15 cellular contexts compared by ENCODE assay signal in the genomic region with DNA sequence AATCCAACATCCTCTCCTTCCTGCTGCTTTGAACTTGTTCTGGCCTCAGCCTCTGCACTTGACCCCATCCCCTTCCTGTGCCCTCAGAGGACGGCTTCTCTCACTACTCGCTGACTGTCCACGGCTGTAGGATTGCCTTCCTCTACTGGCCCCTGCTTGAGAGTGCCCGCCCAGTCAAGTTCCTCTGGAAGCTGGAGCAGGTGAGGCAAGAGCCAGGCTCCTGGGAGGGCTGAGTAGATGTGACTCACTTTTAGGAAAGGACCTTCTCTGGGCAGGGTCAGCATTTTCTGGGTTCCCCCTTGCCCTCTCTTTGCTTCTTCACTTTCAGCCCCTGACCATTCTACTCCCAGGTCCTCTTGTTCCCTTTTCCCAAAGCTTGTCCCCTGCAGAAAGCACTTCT. TPM values are rescaled to one million over a fixed set of nuclear protein-coding genes. Genes with fewer than 3 reads are reported as not detected.
A peak's percentile ranks its signal among the peaks of the same experiment; 100 is the strongest.
DNase-seq lines count a peak whose midpoint lies in the region; ATAC-seq and TF ChIP-seq lines count a peak whose summit lies in the region.
"Had no signal": no experiment of that assay in that cellular context is flagged by ENCODE, and none has a peak within 500 bp of the region (broad histone marks: within the 10 kb centered on the region; RNA-seq: fewer than 3 reads in every experiment).

No MANE protein-coding gene starts in this region.

- no peak for TF ChIP-seq CTCF in endothelial cell (IDR thresholded peaks at IDR 0.05; ENCODE audit: unreplicated experiment)
- TF ChIP-seq CTCF in spleen (IDR thresholded peaks at IDR 0.05 in 8 of 11, conservative IDR thresholded peaks at IDR 0.05 in 3 of 11) = no peak

- DNase-seq in CD1c-positive myeloid dendritic cell (ENCODE audit: extremely low spot score) = peak; percentile 71
- DNase-seq in CD4-positive, alpha-beta memory T cell = no peak
- DNase-seq in endothelial cell (ENCODE audit: low spot score) = no peak
- DNase-seq in spleen = peak; percentile 64
- DNase-seq in AG08396 (ENCODE audit: low spot score) = no peak
- DNase-seq in NCI-H2107 treated with DMSO at 0.1 percent for 48 hours (lab: John Stamatoyannopoulos, UW; ENCODE audit: unreplicated experiment) = no peak
- DNase-seq: Calu3; CD4-positive, CD25-positive, alpha-beta regulatory T cell; DMS 273 treated with DMSO at 0.1 percent for 48 hours; GM23248 had no signal

- no peak overlapping the region for H3K4me3 Mint-ChIP-seq in CD4-positive, alpha-beta memory T cell
- peak overlapping the region; percentile 61 for H3K4me3 Mint-ChIP-seq in endothelial cell (ENCODE audit: unreplicated experiment)

- no peaks in the 10 kb centered on the region for H3K9me3 ChIP-seq in CD4-positive, alpha-beta memory T cell (ENCODE audit: control insufficient read depth in 1 of 2, low read length in 2 of 2)
- no peaks in the 10 kb centered on the region for H3K9me3 ChIP-seq in spleen
- H3K9me3 ChIP-seq: A549, BLaER1 had no signal

- ATAC-seq in GM19324 (IDR thresholded peaks at IDR 0.05; ENCODE audit: low FRiP score, unreplicated experiment) = no peak
- ATAC-seq: A549, HCT116 had no signal

- H3K4me1 Mint-ChIP-seq in CD4-positive, alpha-beta memory T cell = peaks cover 0 to 17% (median 5%) of the 10 kb centered on the region in 4 donors
- H3K4me1 Mint-ChIP-seq in endothelial cell (ENCODE audit: unreplicated experiment) = peaks cover under 1% of the 10 kb centered on the region

- H3K36me3 ChIP-seq in CD4-positive, alpha-beta memory T cell (ENCODE audit: insufficient read depth, low read length) = peaks cover 44% of the 10 kb centered on the region
- H3K36me3 ChIP-seq in spleen = peaks cover 0 to 100% (median 46%) of the 10 kb centered on the region in 6 donors

- H3K4me3 ChIP-seq in CD4-positive, alpha-beta memory T cell (ENCODE audit: low read length in 2 of 2) = no peak overlapping the region
- no peak overlapping the region for H3K4me3 ChIP-seq in spleen
- H3K4me3 ChIP-seq: A549, BLaER1, GM23248 had no signal

- H3K27me3 Mint-ChIP-seq in CD4-positive, alpha-beta memory T cell = no peaks in the 10 kb centered on the region
- H3K27me3 Mint-ChIP-seq in endothelial cell (ENCODE audit: unreplicated experiment) = peaks cover 11% of the 10 kb centered on the region
- H3K27me3 Mint-ChIP-seq: CD4-positive, CD25-positive, alpha-beta regulatory T cell had no signal

- CTCF ChIA-PET in CD4-positive, alpha-beta memory T cell (lab: Charles Lee; ENCODE audit: partially characterized antibody) = no interaction called here

- H3K4me1 ChIP-seq in CD4-positive, alpha-beta memory T cell (ENCODE audit: insufficient read depth, low read length) = no peaks in the 10 kb centered on the region
- H3K4me1 ChIP-seq in spleen = peaks cover 0 to 21% (median 3%) of the 10 kb centered on the region in 6 donors
- H3K4me1 ChIP-seq: A549 had no signal

- POLR2A ChIA-PET in CD4-positive, alpha-beta memory T cell (lab: Charles Lee; ENCODE audit: partially characterized antibody) = no interaction called here

- H3K36me3 Mint-ChIP-seq in CD4-positive, alpha-beta memory T cell = peaks cover 52 to 80% of the 10 kb centered on the region in 2 donors
- peaks cover 66% of the 10 kb centered on the region for H3K36me3 Mint-ChIP-seq in endothelial cell (ENCODE audit: low read depth, unreplicated experiment)

- peak overlapping the region in 4 of 7 donors; percentile 5 to 73 (median 28) for H3K27ac Mint-ChIP-seq in CD4-positive, alpha-beta memory T cell
- H3K27ac Mint-ChIP-seq in endothelial cell (ENCODE audit: unreplicated experiment) = no peak overlapping the region

- H3K9me3 Mint-ChIP-seq in CD4-positive, alpha-beta memory T cell = no peaks in the 10 kb centered on the region
- no peaks in the 10 kb centered on the region for H3K9me3 Mint-ChIP-seq in endothelial cell (ENCODE audit: unreplicated experiment)
- H3K9me3 Mint-ChIP-seq: CD4-positive, CD25-positive, alpha-beta regulatory T cell had no signal

- H3K27ac ChIP-seq in CD4-positive, alpha-beta memory T cell (ENCODE audit: low read depth, low read length) = no peak overlapping the region
- no peak overlapping the region for H3K27ac ChIP-seq in spleen
- H3K27ac ChIP-seq: A549, BLaER1, GM23248, HL-60 had no signal

- no peaks in the 10 kb centered on the region for H3K27me3 ChIP-seq in CD4-positive, alpha-beta memory T cell (ENCODE audit: insufficient read depth, low read length)
- H3K27me3 ChIP-seq in spleen (replicated peaks in 1 of 7) = no peaks in the 10 kb centered on the region
- H3K27me3 ChIP-seq: BLaER1 had no signal

- intact Hi-C loops in CD4-positive, alpha-beta memory T cell (cut with micrococcal nuclease) = no loop called here
- intact Hi-C loops in spleen (cut with DNase I; ENCODE audit: low total_unique reads) = no loop called here

- TF ChIP-seq POLR2A in spleen (IDR thresholded peaks at IDR 0.05) = no peak

- WGBS in spleen, 5 donors = 51 to 68% (median 57%) methylated on average over 4 of the region's 4 CpGs

RNA-seq across cellular contexts. Expression of a gene that starts 7.7 kb away (rescaled TPM):
- total RNA-seq in CD4-positive, alpha-beta memory T cell = 10 to 100 TPM; 50.7 to 58.5 TPM
- polyA plus RNA-seq in CD4-positive, alpha-beta memory T cell = 1 to 10 TPM; 6.7 to 7.5 TPM
- total RNA-seq in endothelial cell (ENCODE audit: unreplicated experiment) = 134 TPM
- 100 to 1,000 TPM in 2 of 7 donors, 10 to 100 TPM in 5; 40.1 to 131 (median 87.9) TPM for total RNA-seq in spleen
- polyA plus RNA-seq in spleen = 10 to 100 TPM; 15.0 to 21.5 (median 18.7) TPM

RNA-seq across cellular contexts. Expression of a gene that starts 9.2 kb away (rescaled TPM):
- total RNA-seq in CD4-positive, alpha-beta memory T cell = 1 to 10 TPM; 1.2 to 1.3 TPM
- not detected for polyA plus RNA-seq in CD4-positive, alpha-beta memory T cell
- total RNA-seq in endothelial cell (ENCODE audit: unreplicated experiment) (1.0 TPM), spleen (100 to 1,000 TPM in 5 of 7 donors, 10 to 100 TPM in 2; 55.5 to 158 (median 106) TPM)
- polyA plus RNA-seq in spleen = 100 to 1,000 TPM in 1 of 3 donors, 10 to 100 TPM in 2; 93.2 to 170 (median 97.7) TPM
- total RNA-seq: CD4-positive, CD25-positive, alpha-beta regulatory T cell; GM23248 had no signal
- polyA plus RNA-seq: CD4-positive, CD25-positive, alpha-beta regulatory T cell had no signal

RNA-seq across cellular contexts. Expression of a gene that starts 28.9 kb away (rescaled TPM):
- 10 to 100 TPM; 30.7 to 33.6 TPM for total RNA-seq in CD4-positive, alpha-beta memory T cell
- 1 to 10 TPM; 4.9 to 9.6 TPM for polyA plus RNA-seq in CD4-positive, alpha-beta memory T cell
- 62.3 TPM for total RNA-seq in endothelial cell (ENCODE audit: unreplicated experiment)
- 100 to 1,000 TPM in 3 of 7 donors, 10 to 100 TPM in 4; 67.0 to 126 (median 93.1) TPM for total RNA-seq in spleen
- 10 to 100 TPM; 19.1 to 26.1 (median 20.3) TPM for polyA plus RNA-seq in spleen

RNA-seq across cellular contexts. Expression of a gene that starts 45.6 kb away (rescaled TPM):
- 1 to 10 TPM in 1 of 2 experiments, under 1 TPM in 1; 0.86 to 2.3 TPM for total RNA-seq in CD4-positive, alpha-beta memory T cell
- polyA plus RNA-seq in CD4-positive, alpha-beta memory T cell = under 1 TPM; 0.44 to 0.53 TPM
- 1.4 TPM for total RNA-seq in endothelial cell (ENCODE audit: unreplicated experiment)
- 100 to 1,000 TPM; 188 to 421 (median 289) TPM for total RNA-seq in spleen
- polyA plus RNA-seq in spleen = 100 to 1,000 TPM in 2 of 3 donors, 10 to 100 TPM in 1; 91.8 to 183 (median 154) TPM

RNA-seq across cellular contexts. Expression of a gene that starts 51.6 kb away (rescaled TPM):
- 10 to 100 TPM; 27.7 to 28.9 TPM for total RNA-seq in CD4-positive, alpha-beta memory T cell
- polyA plus RNA-seq in CD4-positive, alpha-beta memory T cell = 10 to 100 TPM; 10.8 to 15.2 TPM
- 22.2 TPM for total RNA-seq in endothelial cell (ENCODE audit: unreplicated experiment)
- total RNA-seq in spleen = 10 to 100 TPM; 16.9 to 35.8 (median 25.5) TPM
- polyA plus RNA-seq in spleen = 10 to 100 TPM; 13.4 to 19.3 (median 14.4) TPM

Comparison
In these comparisons a context has a peak if more than half of its experiments do, and no peak if none do; other contexts are left out.
1. DNase-seq: peak in CD1c-positive myeloid dendritic cell (single experiment) and spleen (single experiment); none in CD4-positive, alpha-beta memory T cell (0 of 5), endothelial cell (single experiment), AG08396 (single experiment) and NCI-H2107 treated with DMSO at 0.1 percent for 48 hours (single experiment).
2. RNA of a gene that starts 9.2 kb away (total RNA-seq): 55.5 to 158 TPM in spleen; 1.2 to 1.3 TPM in CD4-positive, alpha-beta memory T cell and 1.0 TPM in endothelial cell (single experiment); every median in the first group is over 10 times any median in the second.